1 cellular context compared by ENCODE assay signal in the genomic region with DNA sequence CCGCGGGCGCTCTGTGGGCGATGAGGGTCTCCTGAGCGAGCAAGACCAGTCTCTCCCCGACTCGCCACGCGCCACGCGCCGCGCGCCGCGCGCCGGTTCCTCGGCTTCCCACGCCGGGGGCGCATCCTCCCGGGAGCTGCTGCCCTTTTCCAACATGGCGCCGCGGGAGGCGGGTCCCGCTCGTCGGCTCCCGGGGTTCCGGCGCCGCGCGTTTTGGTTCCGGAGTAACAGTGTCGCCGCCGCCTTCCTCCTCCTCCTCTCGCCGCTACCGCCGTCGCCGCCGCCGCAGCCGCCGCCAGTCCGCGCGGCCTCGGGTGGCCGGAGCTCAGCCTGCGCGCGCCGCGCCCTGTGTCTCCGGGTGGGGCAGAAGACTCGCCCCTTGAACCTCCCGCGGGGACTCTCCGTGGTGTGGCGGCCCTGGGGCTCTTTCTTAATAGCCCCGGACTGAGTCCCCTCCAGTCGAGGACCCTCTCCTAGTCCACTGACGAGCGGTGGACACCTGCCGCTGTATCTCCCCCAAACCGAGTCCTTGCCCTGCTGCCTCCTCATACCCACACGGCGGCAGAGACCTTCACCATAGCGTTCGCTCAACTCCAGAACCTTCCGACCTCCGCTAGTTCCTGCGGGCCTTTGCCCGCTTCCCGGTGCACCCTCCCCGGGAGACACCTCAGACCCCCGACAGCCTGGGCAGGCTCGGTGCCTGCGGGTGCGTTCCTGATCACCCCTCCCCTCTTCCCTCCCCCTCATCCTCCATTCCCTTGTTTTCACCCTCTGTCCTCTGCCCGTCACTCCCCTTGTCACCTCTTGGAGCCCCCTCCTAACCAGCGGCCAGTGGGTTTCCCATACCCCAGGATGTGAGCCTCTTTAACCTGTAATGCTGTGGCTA.
TF ChIP-seq lines count a peak whose summit lies in the region.

A gene (plus strand): TSS at position 242 of the 886 bp plus-strand sequence. CDS start 633 bp downstream, at position 875.

TF ChIP-seq in K562, 482 proteins besides CTCF, POLR2A, EP300 and RAD21 (continued from another document):
- TF ChIP-seq, protein P1, sequence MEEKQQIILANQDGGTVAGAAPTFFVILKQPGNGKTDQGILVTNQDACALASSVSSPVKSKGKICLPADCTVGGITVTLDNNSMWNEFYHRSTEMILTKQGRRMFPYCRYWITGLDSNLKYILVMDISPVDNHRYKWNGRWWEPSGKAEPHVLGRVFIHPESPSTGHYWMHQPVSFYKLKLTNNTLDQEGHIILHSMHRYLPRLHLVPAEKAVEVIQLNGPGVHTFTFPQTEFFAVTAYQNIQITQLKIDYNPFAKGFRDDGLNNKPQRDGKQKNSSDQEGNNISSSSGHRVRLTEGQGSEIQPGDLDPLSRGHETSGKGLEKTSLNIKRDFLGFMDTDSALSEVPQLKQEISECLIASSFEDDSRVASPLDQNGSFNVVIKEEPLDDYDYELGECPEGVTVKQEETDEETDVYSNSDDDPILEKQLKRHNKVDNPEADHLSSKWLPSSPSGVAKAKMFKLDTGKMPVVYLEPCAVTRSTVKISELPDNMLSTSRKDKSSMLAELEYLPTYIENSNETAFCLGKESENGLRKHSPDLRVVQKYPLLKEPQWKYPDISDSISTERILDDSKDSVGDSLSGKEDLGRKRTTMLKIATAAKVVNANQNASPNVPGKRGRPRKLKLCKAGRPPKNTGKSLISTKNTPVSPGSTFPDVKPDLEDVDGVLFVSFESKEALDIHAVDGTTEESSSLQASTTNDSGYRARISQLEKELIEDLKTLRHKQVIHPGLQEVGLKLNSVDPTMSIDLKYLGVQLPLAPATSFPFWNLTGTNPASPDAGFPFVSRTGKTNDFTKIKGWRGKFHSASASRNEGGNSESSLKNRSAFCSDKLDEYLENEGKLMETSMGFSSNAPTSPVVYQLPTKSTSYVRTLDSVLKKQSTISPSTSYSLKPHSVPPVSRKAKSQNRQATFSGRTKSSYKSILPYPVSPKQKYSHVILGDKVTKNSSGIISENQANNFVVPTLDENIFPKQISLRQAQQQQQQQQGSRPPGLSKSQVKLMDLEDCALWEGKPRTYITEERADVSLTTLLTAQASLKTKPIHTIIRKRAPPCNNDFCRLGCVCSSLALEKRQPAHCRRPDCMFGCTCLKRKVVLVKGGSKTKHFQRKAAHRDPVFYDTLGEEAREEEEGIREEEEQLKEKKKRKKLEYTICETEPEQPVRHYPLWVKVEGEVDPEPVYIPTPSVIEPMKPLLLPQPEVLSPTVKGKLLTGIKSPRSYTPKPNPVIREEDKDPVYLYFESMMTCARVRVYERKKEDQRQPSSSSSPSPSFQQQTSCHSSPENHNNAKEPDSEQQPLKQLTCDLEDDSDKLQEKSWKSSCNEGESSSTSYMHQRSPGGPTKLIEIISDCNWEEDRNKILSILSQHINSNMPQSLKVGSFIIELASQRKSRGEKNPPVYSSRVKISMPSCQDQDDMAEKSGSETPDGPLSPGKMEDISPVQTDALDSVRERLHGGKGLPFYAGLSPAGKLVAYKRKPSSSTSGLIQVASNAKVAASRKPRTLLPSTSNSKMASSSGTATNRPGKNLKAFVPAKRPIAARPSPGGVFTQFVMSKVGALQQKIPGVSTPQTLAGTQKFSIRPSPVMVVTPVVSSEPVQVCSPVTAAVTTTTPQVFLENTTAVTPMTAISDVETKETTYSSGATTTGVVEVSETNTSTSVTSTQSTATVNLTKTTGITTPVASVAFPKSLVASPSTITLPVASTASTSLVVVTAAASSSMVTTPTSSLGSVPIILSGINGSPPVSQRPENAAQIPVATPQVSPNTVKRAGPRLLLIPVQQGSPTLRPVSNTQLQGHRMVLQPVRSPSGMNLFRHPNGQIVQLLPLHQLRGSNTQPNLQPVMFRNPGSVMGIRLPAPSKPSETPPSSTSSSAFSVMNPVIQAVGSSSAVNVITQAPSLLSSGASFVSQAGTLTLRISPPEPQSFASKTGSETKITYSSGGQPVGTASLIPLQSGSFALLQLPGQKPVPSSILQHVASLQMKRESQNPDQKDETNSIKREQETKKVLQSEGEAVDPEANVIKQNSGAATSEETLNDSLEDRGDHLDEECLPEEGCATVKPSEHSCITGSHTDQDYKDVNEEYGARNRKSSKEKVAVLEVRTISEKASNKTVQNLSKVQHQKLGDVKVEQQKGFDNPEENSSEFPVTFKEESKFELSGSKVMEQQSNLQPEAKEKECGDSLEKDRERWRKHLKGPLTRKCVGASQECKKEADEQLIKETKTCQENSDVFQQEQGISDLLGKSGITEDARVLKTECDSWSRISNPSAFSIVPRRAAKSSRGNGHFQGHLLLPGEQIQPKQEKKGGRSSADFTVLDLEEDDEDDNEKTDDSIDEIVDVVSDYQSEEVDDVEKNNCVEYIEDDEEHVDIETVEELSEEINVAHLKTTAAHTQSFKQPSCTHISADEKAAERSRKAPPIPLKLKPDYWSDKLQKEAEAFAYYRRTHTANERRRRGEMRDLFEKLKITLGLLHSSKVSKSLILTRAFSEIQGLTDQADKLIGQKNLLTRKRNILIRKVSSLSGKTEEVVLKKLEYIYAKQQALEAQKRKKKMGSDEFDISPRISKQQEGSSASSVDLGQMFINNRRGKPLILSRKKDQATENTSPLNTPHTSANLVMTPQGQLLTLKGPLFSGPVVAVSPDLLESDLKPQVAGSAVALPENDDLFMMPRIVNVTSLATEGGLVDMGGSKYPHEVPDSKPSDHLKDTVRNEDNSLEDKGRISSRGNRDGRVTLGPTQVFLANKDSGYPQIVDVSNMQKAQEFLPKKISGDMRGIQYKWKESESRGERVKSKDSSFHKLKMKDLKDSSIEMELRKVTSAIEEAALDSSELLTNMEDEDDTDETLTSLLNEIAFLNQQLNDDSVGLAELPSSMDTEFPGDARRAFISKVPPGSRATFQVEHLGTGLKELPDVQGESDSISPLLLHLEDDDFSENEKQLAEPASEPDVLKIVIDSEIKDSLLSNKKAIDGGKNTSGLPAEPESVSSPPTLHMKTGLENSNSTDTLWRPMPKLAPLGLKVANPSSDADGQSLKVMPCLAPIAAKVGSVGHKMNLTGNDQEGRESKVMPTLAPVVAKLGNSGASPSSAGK (IDR thresholded peaks at IDR 0.05), result no peak
- TF ChIP-seq TAL1 (IDR thresholded peaks at IDR 0.05), result no peak
- TF ChIP-seq DMBX1 (CRISPR knock-in tag; IDR thresholded peaks at IDR 0.05; ENCODE audit: borderline replicate concordance), result peak; percentile 59; the same call in 1 of the 2 replicates
- TF ChIP-seq, protein P2, sequence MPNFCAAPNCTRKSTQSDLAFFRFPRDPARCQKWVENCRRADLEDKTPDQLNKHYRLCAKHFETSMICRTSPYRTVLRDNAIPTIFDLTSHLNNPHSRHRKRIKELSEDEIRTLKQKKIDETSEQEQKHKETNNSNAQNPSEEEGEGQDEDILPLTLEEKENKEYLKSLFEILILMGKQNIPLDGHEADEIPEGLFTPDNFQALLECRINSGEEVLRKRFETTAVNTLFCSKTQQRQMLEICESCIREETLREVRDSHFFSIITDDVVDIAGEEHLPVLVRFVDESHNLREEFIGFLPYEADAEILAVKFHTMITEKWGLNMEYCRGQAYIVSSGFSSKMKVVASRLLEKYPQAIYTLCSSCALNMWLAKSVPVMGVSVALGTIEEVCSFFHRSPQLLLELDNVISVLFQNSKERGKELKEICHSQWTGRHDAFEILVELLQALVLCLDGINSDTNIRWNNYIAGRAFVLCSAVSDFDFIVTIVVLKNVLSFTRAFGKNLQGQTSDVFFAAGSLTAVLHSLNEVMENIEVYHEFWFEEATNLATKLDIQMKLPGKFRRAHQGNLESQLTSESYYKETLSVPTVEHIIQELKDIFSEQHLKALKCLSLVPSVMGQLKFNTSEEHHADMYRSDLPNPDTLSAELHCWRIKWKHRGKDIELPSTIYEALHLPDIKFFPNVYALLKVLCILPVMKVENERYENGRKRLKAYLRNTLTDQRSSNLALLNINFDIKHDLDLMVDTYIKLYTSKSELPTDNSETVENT (CRISPR knock-in tag; IDR thresholded peaks at IDR 0.05), result peak; percentile 55; the same call in 1 of the 2 replicates
- no peak for TF ChIP-seq NR3C1 (CRISPR knock-in tag; IDR thresholded peaks at IDR 0.05)
- TF ChIP-seq SP2 (IDR thresholded peaks at IDR 0.05; ENCODE audit: extremely low read depth, low read depth, low read length, poor library complexity, severe bottlenecking), result no peak
- TF ChIP-seq, protein P3, sequence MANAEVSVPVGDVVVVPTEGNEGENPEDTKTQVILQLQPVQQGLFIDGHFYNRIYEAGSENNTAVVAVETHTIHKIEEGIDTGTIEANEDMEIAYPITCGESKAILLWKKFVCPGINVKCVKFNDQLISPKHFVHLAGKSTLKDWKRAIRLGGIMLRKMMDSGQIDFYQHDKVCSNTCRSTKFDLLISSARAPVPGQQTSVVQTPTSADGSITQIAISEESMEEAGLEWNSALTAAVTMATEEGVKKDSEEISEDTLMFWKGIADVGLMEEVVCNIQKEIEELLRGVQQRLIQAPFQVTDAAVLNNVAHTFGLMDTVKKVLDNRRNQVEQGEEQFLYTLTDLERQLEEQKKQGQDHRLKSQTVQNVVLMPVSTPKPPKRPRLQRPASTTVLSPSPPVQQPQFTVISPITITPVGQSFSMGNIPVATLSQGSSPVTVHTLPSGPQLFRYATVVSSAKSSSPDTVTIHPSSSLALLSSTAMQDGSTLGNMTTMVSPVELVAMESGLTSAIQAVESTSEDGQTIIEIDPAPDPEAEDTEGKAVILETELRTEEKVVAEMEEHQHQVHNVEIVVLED (CRISPR knock-in tag; IDR thresholded peaks at IDR 0.05), result peak; percentile 79
- no peak for TF ChIP-seq DNMT1 (IDR thresholded peaks at IDR 0.05)
- TF ChIP-seq, protein P4, sequence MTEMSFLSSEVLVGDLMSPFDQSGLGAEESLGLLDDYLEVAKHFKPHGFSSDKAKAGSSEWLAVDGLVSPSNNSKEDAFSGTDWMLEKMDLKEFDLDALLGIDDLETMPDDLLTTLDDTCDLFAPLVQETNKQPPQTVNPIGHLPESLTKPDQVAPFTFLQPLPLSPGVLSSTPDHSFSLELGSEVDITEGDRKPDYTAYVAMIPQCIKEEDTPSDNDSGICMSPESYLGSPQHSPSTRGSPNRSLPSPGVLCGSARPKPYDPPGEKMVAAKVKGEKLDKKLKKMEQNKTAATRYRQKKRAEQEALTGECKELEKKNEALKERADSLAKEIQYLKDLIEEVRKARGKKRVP (CRISPR knock-in tag; IDR thresholded peaks at IDR 0.05), result no peak
- TF ChIP-seq, protein P5, sequence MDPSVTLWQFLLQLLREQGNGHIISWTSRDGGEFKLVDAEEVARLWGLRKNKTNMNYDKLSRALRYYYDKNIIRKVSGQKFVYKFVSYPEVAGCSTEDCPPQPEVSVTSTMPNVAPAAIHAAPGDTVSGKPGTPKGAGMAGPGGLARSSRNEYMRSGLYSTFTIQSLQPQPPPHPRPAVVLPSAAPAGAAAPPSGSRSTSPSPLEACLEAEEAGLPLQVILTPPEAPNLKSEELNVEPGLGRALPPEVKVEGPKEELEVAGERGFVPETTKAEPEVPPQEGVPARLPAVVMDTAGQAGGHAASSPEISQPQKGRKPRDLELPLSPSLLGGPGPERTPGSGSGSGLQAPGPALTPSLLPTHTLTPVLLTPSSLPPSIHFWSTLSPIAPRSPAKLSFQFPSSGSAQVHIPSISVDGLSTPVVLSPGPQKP (CRISPR knock-in tag; IDR thresholded peaks at IDR 0.05), result no peak
- no peak; the same call in 1 of the 2 replicates for TF ChIP-seq ZSCAN29 (IDR thresholded peaks at IDR 0.05)
- TF ChIP-seq, protein P6, sequence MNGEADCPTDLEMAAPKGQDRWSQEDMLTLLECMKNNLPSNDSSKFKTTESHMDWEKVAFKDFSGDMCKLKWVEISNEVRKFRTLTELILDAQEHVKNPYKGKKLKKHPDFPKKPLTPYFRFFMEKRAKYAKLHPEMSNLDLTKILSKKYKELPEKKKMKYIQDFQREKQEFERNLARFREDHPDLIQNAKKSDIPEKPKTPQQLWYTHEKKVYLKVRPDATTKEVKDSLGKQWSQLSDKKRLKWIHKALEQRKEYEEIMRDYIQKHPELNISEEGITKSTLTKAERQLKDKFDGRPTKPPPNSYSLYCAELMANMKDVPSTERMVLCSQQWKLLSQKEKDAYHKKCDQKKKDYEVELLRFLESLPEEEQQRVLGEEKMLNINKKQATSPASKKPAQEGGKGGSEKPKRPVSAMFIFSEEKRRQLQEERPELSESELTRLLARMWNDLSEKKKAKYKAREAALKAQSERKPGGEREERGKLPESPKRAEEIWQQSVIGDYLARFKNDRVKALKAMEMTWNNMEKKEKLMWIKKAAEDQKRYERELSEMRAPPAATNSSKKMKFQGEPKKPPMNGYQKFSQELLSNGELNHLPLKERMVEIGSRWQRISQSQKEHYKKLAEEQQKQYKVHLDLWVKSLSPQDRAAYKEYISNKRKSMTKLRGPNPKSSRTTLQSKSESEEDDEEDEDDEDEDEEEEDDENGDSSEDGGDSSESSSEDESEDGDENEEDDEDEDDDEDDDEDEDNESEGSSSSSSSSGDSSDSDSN (IDR thresholded peaks at IDR 0.05; ENCODE audit: borderline replicate concordance in 1 of 2, low read depth in 2 of 2, low read length in 2 of 2), result peak; percentile 15 to 51; a peak in 2 of 4 replicates
- TF ChIP-seq, protein P7, sequence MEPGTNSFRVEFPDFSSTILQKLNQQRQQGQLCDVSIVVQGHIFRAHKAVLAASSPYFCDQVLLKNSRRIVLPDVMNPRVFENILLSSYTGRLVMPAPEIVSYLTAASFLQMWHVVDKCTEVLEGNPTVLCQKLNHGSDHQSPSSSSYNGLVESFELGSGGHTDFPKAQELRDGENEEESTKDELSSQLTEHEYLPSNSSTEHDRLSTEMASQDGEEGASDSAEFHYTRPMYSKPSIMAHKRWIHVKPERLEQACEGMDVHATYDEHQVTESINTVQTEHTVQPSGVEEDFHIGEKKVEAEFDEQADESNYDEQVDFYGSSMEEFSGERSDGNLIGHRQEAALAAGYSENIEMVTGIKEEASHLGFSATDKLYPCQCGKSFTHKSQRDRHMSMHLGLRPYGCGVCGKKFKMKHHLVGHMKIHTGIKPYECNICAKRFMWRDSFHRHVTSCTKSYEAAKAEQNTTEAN (CRISPR knock-in tag; IDR thresholded peaks at IDR 0.05), result no peak
- no peak for TF ChIP-seq ZNF23 (CRISPR knock-in tag; IDR thresholded peaks at IDR 0.05)
- TF ChIP-seq, protein P8, sequence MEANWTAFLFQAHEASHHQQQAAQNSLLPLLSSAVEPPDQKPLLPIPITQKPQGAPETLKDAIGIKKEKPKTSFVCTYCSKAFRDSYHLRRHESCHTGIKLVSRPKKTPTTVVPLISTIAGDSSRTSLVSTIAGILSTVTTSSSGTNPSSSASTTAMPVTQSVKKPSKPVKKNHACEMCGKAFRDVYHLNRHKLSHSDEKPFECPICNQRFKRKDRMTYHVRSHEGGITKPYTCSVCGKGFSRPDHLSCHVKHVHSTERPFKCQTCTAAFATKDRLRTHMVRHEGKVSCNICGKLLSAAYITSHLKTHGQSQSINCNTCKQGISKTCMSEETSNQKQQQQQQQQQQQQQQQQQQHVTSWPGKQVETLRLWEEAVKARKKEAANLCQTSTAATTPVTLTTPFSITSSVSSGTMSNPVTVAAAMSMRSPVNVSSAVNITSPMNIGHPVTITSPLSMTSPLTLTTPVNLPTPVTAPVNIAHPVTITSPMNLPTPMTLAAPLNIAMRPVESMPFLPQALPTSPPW (CRISPR knock-in tag; IDR thresholded peaks at IDR 0.05), result peak; percentile 59
- TF ChIP-seq SMARCE1 (IDR thresholded peaks at IDR 0.05), result peak; percentile 60
TF ChIP-seq in K562: peak in this region for 107.
